In the genomic region with DNA sequence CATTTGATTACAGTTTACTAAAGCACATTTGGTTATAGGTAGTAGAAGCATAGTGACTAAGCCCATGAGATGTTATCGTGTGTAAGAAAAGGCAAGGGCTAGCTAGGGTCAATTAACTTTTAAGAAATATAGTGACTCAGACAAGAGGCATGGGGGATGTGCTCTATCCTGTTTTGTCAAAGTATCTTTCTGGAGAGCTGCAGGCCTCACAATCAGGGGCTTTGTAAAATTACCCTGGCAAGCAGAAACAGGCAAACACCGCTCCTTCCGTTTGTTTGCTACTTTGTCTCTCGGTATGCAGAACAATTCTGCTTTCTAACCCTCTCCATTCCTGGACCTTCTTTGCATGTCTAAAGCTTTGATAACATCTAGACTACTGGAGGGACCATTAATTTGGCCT, we compare ENCODE assay signal across 1 cellular context.
TF ChIP-seq lines count a peak whose summit lies in the region.

No MANE protein-coding gene starts in this region.

TF ChIP-seq in HepG2, 621 proteins besides CTCF, POLR2A, EP300 and RAD21:
- TF ChIP-seq, protein P1, sequence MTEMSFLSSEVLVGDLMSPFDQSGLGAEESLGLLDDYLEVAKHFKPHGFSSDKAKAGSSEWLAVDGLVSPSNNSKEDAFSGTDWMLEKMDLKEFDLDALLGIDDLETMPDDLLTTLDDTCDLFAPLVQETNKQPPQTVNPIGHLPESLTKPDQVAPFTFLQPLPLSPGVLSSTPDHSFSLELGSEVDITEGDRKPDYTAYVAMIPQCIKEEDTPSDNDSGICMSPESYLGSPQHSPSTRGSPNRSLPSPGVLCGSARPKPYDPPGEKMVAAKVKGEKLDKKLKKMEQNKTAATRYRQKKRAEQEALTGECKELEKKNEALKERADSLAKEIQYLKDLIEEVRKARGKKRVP (CRISPR knock-in tag; IDR thresholded peaks at IDR 0.05): no peak
- TF ChIP-seq TEAD3 (CRISPR knock-in tag; optimal IDR thresholded peaks at IDR 0.05; ENCODE audit: borderline replicate concordance) (peak; percentile 50), MZF1 (CRISPR knock-in tag; IDR thresholded peaks at IDR 0.05; ENCODE audit: borderline replicate concordance) (no peak), BCL6 (CRISPR knock-in tag; IDR thresholded peaks at IDR 0.05) (peak; percentile 61), FOSL2 (CRISPR knock-in tag; IDR thresholded peaks at IDR 0.05) (peak; percentile 47; the same call in 1 of the 2 replicates), SOX13 (IDR thresholded peaks at IDR 0.05) (no peak), SOX13 (CRISPR knock-in tag; conservative IDR thresholded peaks at IDR 0.05 in 1 of 2, IDR thresholded peaks at IDR 0.05 in 1 of 2) (peak in 1 of 2 experiments; percentile 18; a peak in 1 of 4 replicates)
